17 cellular contexts compared by ENCODE assay signal in the genomic region with DNA sequence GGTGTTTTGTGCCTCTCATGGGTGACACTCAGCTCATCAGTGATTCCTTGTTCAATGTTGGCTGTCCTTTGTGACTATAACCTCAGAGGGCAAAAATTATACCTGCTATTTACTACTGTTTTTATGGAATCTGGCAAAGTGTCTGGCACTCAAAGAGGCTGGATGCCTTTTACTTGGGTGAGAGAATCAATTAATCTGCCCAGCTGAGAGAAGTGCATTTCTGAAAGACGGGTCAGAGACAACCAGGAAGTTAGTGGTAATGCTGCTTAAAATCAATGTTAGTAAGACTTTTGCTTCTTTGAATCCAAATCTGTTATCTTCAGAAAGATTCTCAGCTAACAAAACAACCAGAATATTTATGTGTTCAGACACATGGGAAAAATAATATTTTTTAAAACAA.
A peak's percentile ranks its signal among the peaks of the same experiment; 100 is the strongest.
DNase-seq lines count a peak whose midpoint lies in the region; ATAC-seq lines count a peak whose summit lies in the region.
"Had no signal": no experiment of that assay in that cellular context is flagged by ENCODE, and none has a peak within 500 bp of the region (broad histone marks: within the 10 kb centered on the region; RNA-seq: fewer than 3 reads in every experiment).

No MANE protein-coding gene starts in this region.

- H3K36me3 Mint-ChIP-seq in activated naive CD8-positive, alpha-beta T cell = peaks cover 5% of the 10 kb centered on the region
- no peaks in the 10 kb centered on the region for H3K36me3 Mint-ChIP-seq in activated naive CD8-positive, alpha-beta T cell treated with anti-CD3 and anti-CD28 coated beads, Interleukin-2, amount 50 U/mL, for 24 hours (ENCODE audit: low read depth)
- no peaks in the 10 kb centered on the region for H3K36me3 Mint-ChIP-seq in T-helper 17 cell (ENCODE audit: low read depth)
- H3K36me3 Mint-ChIP-seq in stimulated activated effector memory CD8-positive, alpha-beta T cell treated with anti-CD3 and anti-CD28 coated beads, Interleukin-12 subunit alpha, Interleukin-12 subunit beta, amount 100 ng/mL, for 72 hours = no peaks in the 10 kb centered on the region

- H3K9me3 ChIP-seq in T-helper 17 cell (ENCODE audit: control insufficient read depth, low read length, poor library complexity, severe bottlenecking) = no peaks in the 10 kb centered on the region
- H3K9me3 ChIP-seq: A549 had no signal

- no peaks in the 10 kb centered on the region for H3K27me3 Mint-ChIP-seq in activated naive CD8-positive, alpha-beta T cell
- H3K27me3 Mint-ChIP-seq in activated naive CD8-positive, alpha-beta T cell treated with anti-CD3 and anti-CD28 coated beads, Interleukin-2, amount 50 U/mL, for 24 hours = no peaks in the 10 kb centered on the region
- no peaks in the 10 kb centered on the region for H3K27me3 Mint-ChIP-seq in T-helper 17 cell

- H3K27ac Mint-ChIP-seq in activated naive CD8-positive, alpha-beta T cell = no peak overlapping the region
- no peak overlapping the region for H3K27ac Mint-ChIP-seq in activated naive CD8-positive, alpha-beta T cell treated with anti-CD3 and anti-CD28 coated beads, Interleukin-2, amount 50 U/mL, for 24 hours
- peak overlapping the region; percentile 37 for H3K27ac Mint-ChIP-seq in T-helper 17 cell
- peak overlapping the region; percentile 45 for H3K27ac Mint-ChIP-seq in stimulated activated effector memory CD8-positive, alpha-beta T cell treated with anti-CD3 and anti-CD28 coated beads, Interleukin-12 subunit alpha, Interleukin-12 subunit beta, amount 100 ng/mL, for 72 hours

- peaks cover 82% of the 10 kb centered on the region for H3K4me1 Mint-ChIP-seq in activated naive CD8-positive, alpha-beta T cell (ENCODE audit: low read depth)
- peaks cover 57% of the 10 kb centered on the region for H3K4me1 Mint-ChIP-seq in activated naive CD8-positive, alpha-beta T cell treated with anti-CD3 and anti-CD28 coated beads, Interleukin-2, amount 50 U/mL, for 24 hours
- H3K4me1 Mint-ChIP-seq in T-helper 17 cell = peaks cover 51% of the 10 kb centered on the region
- H3K4me1 Mint-ChIP-seq in stimulated activated effector memory CD8-positive, alpha-beta T cell treated with anti-CD3 and anti-CD28 coated beads, Interleukin-12 subunit alpha, Interleukin-12 subunit beta, amount 100 ng/mL, for 72 hours = peaks cover 26% of the 10 kb centered on the region

- no peaks in the 10 kb centered on the region for H3K9me3 Mint-ChIP-seq in activated naive CD8-positive, alpha-beta T cell (ENCODE audit: low read depth)
- H3K9me3 Mint-ChIP-seq in activated naive CD8-positive, alpha-beta T cell treated with anti-CD3 and anti-CD28 coated beads, Interleukin-2, amount 50 U/mL, for 24 hours = no peaks in the 10 kb centered on the region
- no peaks in the 10 kb centered on the region for H3K9me3 Mint-ChIP-seq in stimulated activated effector memory CD8-positive, alpha-beta T cell treated with anti-CD3 and anti-CD28 coated beads, Interleukin-12 subunit alpha, Interleukin-12 subunit beta, amount 100 ng/mL, for 72 hours

- H3K4me3 Mint-ChIP-seq in activated naive CD8-positive, alpha-beta T cell = peak overlapping the region; percentile 34
- H3K4me3 Mint-ChIP-seq in activated naive CD8-positive, alpha-beta T cell treated with anti-CD3 and anti-CD28 coated beads, Interleukin-2, amount 50 U/mL, for 24 hours = no peak overlapping the region
- peak overlapping the region; percentile 77 for H3K4me3 Mint-ChIP-seq in T-helper 17 cell
- peak overlapping the region; percentile 21 for H3K4me3 Mint-ChIP-seq in stimulated activated effector memory CD8-positive, alpha-beta T cell treated with anti-CD3 and anti-CD28 coated beads, Interleukin-12 subunit alpha, Interleukin-12 subunit beta, amount 100 ng/mL, for 72 hours

- no peak for ATAC-seq in activated naive CD8-positive, alpha-beta T cell treated with anti-CD3 and anti-CD28 coated beads, Interleukin-2, amount 50 U/mL, for 24 hours
- no peak for ATAC-seq in T-helper 17 cell
- ATAC-seq in stimulated activated effector memory CD8-positive, alpha-beta T cell treated with anti-CD3 and anti-CD28 coated beads, Interleukin-12 subunit alpha, Interleukin-12 subunit beta, amount 100 ng/mL, for 72 hours = no peak
- ATAC-seq: A549, K562, Panc1, Right ventricle myocardium inferior had no signal

- no peak for DNase-seq in activated naive CD8-positive, alpha-beta T cell treated with anti-CD3 and anti-CD28 coated beads, Interleukin-2, amount 50 U/mL, for 24 hours
- DNase-seq in T-helper 17 cell (no peak), glomerular visceral epithelial cell (ENCODE audit: extremely low spot score) (peak; percentile 23), COLO668 (lab: John Stamatoyannopoulos, UW; ENCODE audit: unreplicated experiment) (no peak), NCI-H774 (lab: John Stamatoyannopoulos, UW) (no peak), NCI-H526 (lab: John Stamatoyannopoulos, UW) (no peak)
- no peak for DNase-seq in stimulated activated effector memory CD8-positive, alpha-beta T cell treated with anti-CD3 and anti-CD28 coated beads, Interleukin-12 subunit alpha, Interleukin-12 subunit beta, amount 100 ng/mL, for 72 hours (ENCODE audit: low spot score in 2 of 2)
- DNase-seq: DMS53, H7, NCI-H1436 treated with DMSO at 0.1 percent for 48 hours, NCI-H2081, NCI-H526 treated with DMSO at 0.1 percent for 48 hours had no signal

Comparison
In these comparisons a context has a peak if more than half of its experiments do, and no peak if none do; other contexts are left out.
1. H3K27ac Mint-ChIP-seq: peak in T-helper 17 cell (single experiment) and stimulated activated effector memory CD8-positive, alpha-beta T cell treated with anti-CD3 and anti-CD28 coated beads, Interleukin-12 subunit alpha, Interleukin-12 subunit beta, amount 100 ng/mL, for 72 hours (single experiment); none in activated naive CD8-positive, alpha-beta T cell (single experiment) and activated naive CD8-positive, alpha-beta T cell treated with anti-CD3 and anti-CD28 coated beads, Interleukin-2, amount 50 U/mL, for 24 hours (single experiment).